24 cellular contexts compared by ENCODE assay signal in genomic region chr16:22912654-22913053, GRCh38.
"Had no signal": no experiment of that assay in that cellular context is flagged by ENCODE, and none has a peak within 500 bp of the region (broad histone marks: within the 10 kb centered on the region; RNA-seq: fewer than 3 reads in every experiment).

No MANE protein-coding gene starts in this region.

- H3K27ac ChIP-seq: esophagus squamous epithelium, parathyroid adenoma, right atrium auricular region, uterus had no signal

- H2AFZ ChIP-seq: parathyroid adenoma had no signal

- H3K4me2 ChIP-seq: smooth muscle cell had no signal

- H3K9ac ChIP-seq: parathyroid adenoma had no signal

- ATAC-seq: left cardiac atrium; stimulated activated memory B cell treated with anti-CD40 and anti-IgM and Interleukin-4, amounts not matched to agents 10 μg/mL and 1 μg/mL and 100 μg/mL, for 72 hours; stimulated activated naive CD8-positive, alpha-beta T cell treated with anti-CD3 and anti-CD28 coated beads, Interleukin-15, amount 100 ng/mL, for 72 hours had no signal

- DNase-seq: activated CD4-positive, alpha-beta T cell treated with anti-CD3 and anti-CD28 coated beads for 4 hours; activated CD4-positive, alpha-beta T cell treated with anti-CD3 and anti-CD28 coated beads, Interleukin-2, amount 50 U/mL, for 48 hours; activated CD8-positive, alpha-beta memory T cell treated with anti-CD3 and anti-CD28 coated beads for 24 hours; activated effector memory CD4-positive, alpha-beta T cell treated with Interleukin-2 at 50 U/mL for 16 hours; activated naive CD4-positive, alpha-beta T cell treated with Interleukin-2 at 50 U/mL for 16 hours; anterior cingulate cortex; esophagus squamous epithelium; foreskin melanocyte; left cardiac atrium; mammary epithelial cell; naive B cell; occipital lobe; stimulated activated CD4-positive, alpha-beta T cell treated with anti-CD3 and anti-CD28 coated beads, Interleukin-1b, Interleukin-23, amount 100 ng/mL, for 48 hours; stimulated activated CD4-positive, alpha-beta T cell treated with anti-CD3 and anti-CD28 coated beads, Interleukin-4, amount 100 ng/mL, for 4 hours; stimulated activated CD8-positive, alpha-beta memory T cell treated with anti-CD3 and anti-CD28 coated beads, Interleukin-4, amount 100 ng/mL, for 48 hours; stimulated activated naive CD8-positive, alpha-beta T cell treated with anti-CD3 and anti-CD28 coated beads, Interleukin-15, amount 100 ng/mL, for 72 hours; substantia nigra; uterus had no signal

- FAIRE-seq: bronchial epithelial cell, keratinocyte had no signal

- H3K27me3 ChIP-seq: right atrium auricular region, uterus had no signal

- H3K36me3 ChIP-seq: esophagus squamous epithelium, right atrium auricular region, uterus had no signal

- H3K9me3 ChIP-seq: esophagus squamous epithelium, right atrium auricular region, uterus had no signal

- H3K4me3 ChIP-seq: esophagus squamous epithelium, right atrium auricular region, smooth muscle cell, uterus had no signal

- H3K4me1 ChIP-seq: esophagus squamous epithelium, parathyroid adenoma, right atrium auricular region, uterus had no signal
